1 cellular context compared by ENCODE assay signal in the genomic region with DNA sequence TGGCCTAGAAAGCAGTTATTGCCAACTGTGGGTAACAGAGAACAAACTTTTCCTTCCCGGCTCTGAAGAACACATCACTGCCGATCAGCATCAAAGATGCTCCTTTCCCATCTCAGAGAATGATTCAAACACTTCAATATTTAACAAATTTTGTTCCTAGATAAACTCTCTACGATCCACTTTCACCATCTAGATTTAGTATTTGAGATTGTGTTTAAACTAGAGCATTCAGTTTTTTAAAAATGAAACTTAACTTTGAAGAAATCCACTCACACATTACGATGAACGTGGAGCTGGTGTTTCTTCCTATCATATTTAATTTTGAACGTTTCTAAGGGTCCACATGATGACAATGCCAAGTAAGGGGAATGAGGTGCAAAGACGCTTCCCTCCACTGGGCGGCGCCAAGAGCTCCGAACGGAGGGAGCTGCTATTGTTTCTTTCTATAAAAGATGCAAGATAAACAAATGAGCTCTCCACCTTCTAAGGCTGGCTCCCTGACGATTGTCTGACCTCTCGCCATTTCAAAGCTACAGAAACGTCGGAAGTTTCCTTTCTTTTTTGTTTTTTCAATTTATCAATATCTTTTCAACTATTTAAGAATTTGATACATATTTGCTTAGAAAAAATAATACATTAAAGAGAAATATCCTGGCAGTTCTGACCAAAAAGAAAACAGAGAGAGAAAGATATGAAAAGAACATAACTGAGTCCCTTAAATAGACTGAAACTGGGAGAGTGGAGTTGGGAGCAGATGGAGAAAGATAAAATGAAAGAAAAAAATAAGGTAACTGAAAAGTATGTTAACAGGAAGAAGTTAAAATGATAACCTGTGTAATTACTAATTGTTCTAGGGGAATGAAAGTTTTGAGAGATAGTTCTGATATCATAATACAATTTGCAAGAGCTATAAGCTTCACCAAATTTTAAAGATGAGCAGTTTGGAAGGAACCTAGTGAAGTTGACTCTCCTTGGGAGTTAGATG.
TF ChIP-seq lines count a peak whose summit lies in the region.

No MANE protein-coding gene starts in this region.

TF ChIP-seq in GM12878, 131 proteins besides CTCF, POLR2A, EP300 and RAD21 (continued from another document):
- TF ChIP-seq, protein P1, sequence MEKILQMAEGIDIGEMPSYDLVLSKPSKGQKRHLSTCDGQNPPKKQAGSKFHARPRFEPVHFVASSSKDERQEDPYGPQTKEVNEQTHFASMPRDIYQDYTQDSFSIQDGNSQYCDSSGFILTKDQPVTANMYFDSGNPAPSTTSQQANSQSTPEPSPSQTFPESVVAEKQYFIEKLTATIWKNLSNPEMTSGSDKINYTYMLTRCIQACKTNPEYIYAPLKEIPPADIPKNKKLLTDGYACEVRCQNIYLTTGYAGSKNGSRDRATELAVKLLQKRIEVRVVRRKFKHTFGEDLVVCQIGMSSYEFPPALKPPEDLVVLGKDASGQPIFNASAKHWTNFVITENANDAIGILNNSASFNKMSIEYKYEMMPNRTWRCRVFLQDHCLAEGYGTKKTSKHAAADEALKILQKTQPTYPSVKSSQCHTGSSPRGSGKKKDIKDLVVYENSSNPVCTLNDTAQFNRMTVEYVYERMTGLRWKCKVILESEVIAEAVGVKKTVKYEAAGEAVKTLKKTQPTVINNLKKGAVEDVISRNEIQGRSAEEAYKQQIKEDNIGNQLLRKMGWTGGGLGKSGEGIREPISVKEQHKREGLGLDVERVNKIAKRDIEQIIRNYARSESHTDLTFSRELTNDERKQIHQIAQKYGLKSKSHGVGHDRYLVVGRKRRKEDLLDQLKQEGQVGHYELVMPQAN (conservative IDR thresholded peaks at IDR 0.05): no peak
- TF ChIP-seq, protein P2, sequence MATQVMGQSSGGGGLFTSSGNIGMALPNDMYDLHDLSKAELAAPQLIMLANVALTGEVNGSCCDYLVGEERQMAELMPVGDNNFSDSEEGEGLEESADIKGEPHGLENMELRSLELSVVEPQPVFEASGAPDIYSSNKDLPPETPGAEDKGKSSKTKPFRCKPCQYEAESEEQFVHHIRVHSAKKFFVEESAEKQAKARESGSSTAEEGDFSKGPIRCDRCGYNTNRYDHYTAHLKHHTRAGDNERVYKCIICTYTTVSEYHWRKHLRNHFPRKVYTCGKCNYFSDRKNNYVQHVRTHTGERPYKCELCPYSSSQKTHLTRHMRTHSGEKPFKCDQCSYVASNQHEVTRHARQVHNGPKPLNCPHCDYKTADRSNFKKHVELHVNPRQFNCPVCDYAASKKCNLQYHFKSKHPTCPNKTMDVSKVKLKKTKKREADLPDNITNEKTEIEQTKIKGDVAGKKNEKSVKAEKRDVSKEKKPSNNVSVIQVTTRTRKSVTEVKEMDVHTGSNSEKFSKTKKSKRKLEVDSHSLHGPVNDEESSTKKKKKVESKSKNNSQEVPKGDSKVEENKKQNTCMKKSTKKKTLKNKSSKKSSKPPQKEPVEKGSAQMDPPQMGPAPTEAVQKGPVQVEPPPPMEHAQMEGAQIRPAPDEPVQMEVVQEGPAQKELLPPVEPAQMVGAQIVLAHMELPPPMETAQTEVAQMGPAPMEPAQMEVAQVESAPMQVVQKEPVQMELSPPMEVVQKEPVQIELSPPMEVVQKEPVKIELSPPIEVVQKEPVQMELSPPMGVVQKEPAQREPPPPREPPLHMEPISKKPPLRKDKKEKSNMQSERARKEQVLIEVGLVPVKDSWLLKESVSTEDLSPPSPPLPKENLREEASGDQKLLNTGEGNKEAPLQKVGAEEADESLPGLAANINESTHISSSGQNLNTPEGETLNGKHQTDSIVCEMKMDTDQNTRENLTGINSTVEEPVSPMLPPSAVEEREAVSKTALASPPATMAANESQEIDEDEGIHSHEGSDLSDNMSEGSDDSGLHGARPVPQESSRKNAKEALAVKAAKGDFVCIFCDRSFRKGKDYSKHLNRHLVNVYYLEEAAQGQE (IDR thresholded peaks at IDR 0.05; ENCODE audit: low read depth, low read length): no peak
- TF ChIP-seq SUPT20H (IDR thresholded peaks at IDR 0.05; ENCODE audit: borderline replicate concordance, control insufficient read depth, low read depth, low read length) (no peak), FOS (IDR thresholded peaks at IDR 0.05; ENCODE audit: borderline replicate concordance, extremely low read depth, insufficient read length) (no peak), YY1 (IDR thresholded peaks at IDR 0.05; ENCODE audit: low read depth, low read length) (peak; percentile 58; the same call in 1 of the 2 replicates), SMC3 (IDR thresholded peaks at IDR 0.05; ENCODE audit: borderline replicate concordance, low read length) (peak; percentile 79)
